Comparison of ENCODE assay signal across 8 cellular contexts in the genomic region with DNA sequence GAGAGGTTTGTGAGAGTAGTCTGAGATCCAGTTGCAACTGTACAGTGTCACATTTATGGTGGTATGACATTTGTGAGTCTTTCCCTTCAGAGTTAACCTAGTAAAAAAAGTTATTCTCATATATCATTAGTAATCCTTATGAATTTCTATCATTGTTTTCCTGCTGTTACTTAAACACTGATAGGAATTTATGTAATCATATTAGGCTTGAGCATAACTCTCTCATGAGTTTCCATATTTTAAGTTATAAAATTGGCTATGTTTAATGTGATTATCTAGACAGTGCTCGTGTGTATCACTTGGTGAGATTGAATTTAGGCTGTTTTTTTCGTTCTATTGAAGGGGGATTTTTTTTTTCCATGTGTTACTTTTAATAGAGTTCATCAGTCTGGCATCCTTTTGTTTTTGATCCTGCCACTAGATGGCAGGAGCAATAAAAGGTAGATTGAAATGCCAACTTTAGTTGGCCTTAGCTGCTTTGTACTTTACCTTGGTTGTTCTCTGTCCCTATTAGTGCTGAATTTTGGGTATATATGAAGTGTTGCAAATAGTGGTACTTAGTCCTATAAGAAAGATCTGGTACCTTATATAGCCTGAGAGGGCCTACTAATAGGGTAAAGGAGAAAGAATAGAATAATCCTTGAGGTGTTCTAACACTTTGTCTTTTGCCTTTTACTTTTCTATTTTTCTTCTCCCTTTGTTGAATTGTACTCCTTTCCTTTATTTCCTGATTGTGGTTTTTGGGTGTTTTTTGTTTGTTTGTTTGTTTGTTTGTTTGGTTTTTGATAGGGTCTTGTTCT. TPM values are rescaled to one million over a fixed set of nuclear protein-coding genes. Genes with fewer than 3 reads are reported as not detected.
DNase-seq lines count a peak whose midpoint lies in the region; ATAC-seq and TF ChIP-seq lines count a peak whose summit lies in the region.

No MANE protein-coding gene starts in this region.

- H3K18ac ChIP-seq in mesenchymal stem cell (ENCODE audit: low read depth in 1 of 2, low read length in 2 of 2) = no peak overlapping the region

- POLR2A ChIA-PET in AG04449 (lab: Yijun Ruan, JAX) = no interaction called here

- H2AK5ac ChIP-seq in mesenchymal stem cell (ENCODE audit: low read length, severe bottlenecking) = no peak overlapping the region

- H4K8ac ChIP-seq in mesenchymal stem cell (ENCODE audit: low read length) = no peak overlapping the region

- TF ChIP-seq CTCF in AG04449 (IDR thresholded peaks at IDR 0.05; ENCODE audit: insufficient read depth, low read length, missing control alignments) (peak; percentile 47), GM12864 (IDR thresholded peaks at IDR 0.05; ENCODE audit: low read depth, low read length, missing control alignments) (peak; percentile 59), OCI-LY3 (IDR thresholded peaks at IDR 0.05; ENCODE audit: low read depth, low read length) (peak; percentile 83)

- peaks cover 1% of the 10 kb centered on the region for H3K79me1 ChIP-seq in mesenchymal stem cell (replicated peaks; ENCODE audit: low read length, poor library complexity, severe bottlenecking)

- no peaks in the 10 kb centered on the region for H3K9me3 ChIP-seq in OCI-LY3 (ENCODE audit: insufficient read depth, low read length)
- H3K9me3 ChIP-seq in mesenchymal stem cell (ENCODE audit: control insufficient read depth, low read length) = no peaks in the 10 kb centered on the region

- no peak overlapping the region for H2BK12ac ChIP-seq in mesenchymal stem cell (ENCODE audit: low read length in 2 of 2)

- H3K27ac ChIP-seq in OCI-LY3 (ENCODE audit: low read length) (no peak overlapping the region), mesenchymal stem cell (ENCODE audit: low read length, poor library complexity, severe bottlenecking) (no peak overlapping the region)

- H3K4me2 ChIP-seq in OCI-LY3 (ENCODE audit: low read length) = no peak overlapping the region
- no peak overlapping the region for H3K4me2 ChIP-seq in mesenchymal stem cell (ENCODE audit: low read length, poor library complexity, severe bottlenecking)

- H3K79me2 ChIP-seq in OCI-LY3 (ENCODE audit: low read length) = peaks cover 100% of the 10 kb centered on the region

- no peak overlapping the region for H3K4ac ChIP-seq in mesenchymal stem cell (ENCODE audit: low read depth in 1 of 2, low read length in 2 of 2)

- no peak overlapping the region for H2AFZ ChIP-seq in OCI-LY3 (ENCODE audit: low read depth, low read length)
- no peak overlapping the region for H2AFZ ChIP-seq in mesenchymal stem cell (ENCODE audit: low read depth, low read length)

- H4K91ac ChIP-seq in mesenchymal stem cell (ENCODE audit: low read length) = no peak overlapping the region

- H3K36me3 ChIP-seq in OCI-LY3 (replicated peaks; ENCODE audit: low read depth, low read length) (peaks cover 23% of the 10 kb centered on the region), mesenchymal stem cell (ENCODE audit: control insufficient read depth in 1 of 2, insufficient read depth in 2 of 2, low read depth in 1 of 2, low read length in 2 of 2) (no peaks in the 10 kb centered on the region)

- H3K4me1 ChIP-seq in OCI-LY3 (ENCODE audit: low read length) (peaks cover 13% of the 10 kb centered on the region; the same call in 1 of the 2 replicates), mesenchymal stem cell (ENCODE audit: control insufficient read depth, insufficient read depth, low read depth, low read length) (no peaks in the 10 kb centered on the region)

- no peak overlapping the region for H2BK5ac ChIP-seq in mesenchymal stem cell (ENCODE audit: low read depth, low read length, poor library complexity, severe bottlenecking)

- no peak overlapping the region for H2BK15ac ChIP-seq in mesenchymal stem cell (ENCODE audit: low read depth, poor library complexity, severe bottlenecking)

- no peak overlapping the region for H3K4me3 ChIP-seq in AG04449 (ENCODE audit: low read depth, low read length)
- no peak overlapping the region for H3K4me3 ChIP-seq in GM12864 (ENCODE audit: low read depth, low read length)
- no peak overlapping the region for H3K4me3 ChIP-seq in OCI-LY3 (ENCODE audit: low read length)
- no peak overlapping the region for H3K4me3 ChIP-seq in mesenchymal stem cell (ENCODE audit: insufficient read depth in 1 of 2, low read depth in 1 of 2, low read length in 2 of 2)

- no peak overlapping the region for H3K23ac ChIP-seq in mesenchymal stem cell (ENCODE audit: low read length in 2 of 2)

- WGBS in mesenchymal stem cell = 42% methylated on average over 2 of the region's 2 CpGs

- H4K20me1 ChIP-seq in OCI-LY3 (ENCODE audit: insufficient read depth, low read length) = peaks cover 95% of the 10 kb centered on the region

- H3K9ac ChIP-seq in OCI-LY3 (ENCODE audit: low read length) (no peak overlapping the region), mesenchymal stem cell (ENCODE audit: low read length) (no peak overlapping the region)

- no peaks in the 10 kb centered on the region for H3K27me3 ChIP-seq in OCI-LY3 (ENCODE audit: low read depth, low read length)
- no peaks in the 10 kb centered on the region for H3K27me3 ChIP-seq in mesenchymal stem cell (ENCODE audit: control insufficient read depth in 1 of 2, insufficient read depth in 1 of 2, low read length in 2 of 2)

- ATAC-seq in GM21360 (IDR thresholded peaks at IDR 0.05; ENCODE audit: unreplicated experiment) = no peak

- DNase-seq in AG04449 (ENCODE audit: low read depth, low spot score) (no peak), GM12864 (ENCODE audit: low read depth) (no peak), dedifferentiated amniotic fluid mesenchymal stem cell (ENCODE audit: extremely low spot score) (peak; percentile 45), mesenchymal stem cell (peak; percentile 39)
- no peak for DNase-seq in activated CD8-positive, alpha-beta memory T cell treated with anti-CD3 and anti-CD28 coated beads, Interleukin-2, amount 50 U/mL, for 4 hours
- DNase-seq in activated CD8-positive, alpha-beta memory T cell treated with anti-CD3 and anti-CD28 coated beads, Interleukin-2, amount 50 U/mL, for 48 hours = no peak

- CTCF ChIA-PET in AG04449 (lab: Yijun Ruan, JAX) = interaction anchor here (0.6 to 3.1 kb wide), 13 partner anchors 8 to 769 kb away, joined by 3 to 14 read pairs (median 5); partner anchors contain the start of gene STT3B

- H2BK120ac ChIP-seq in mesenchymal stem cell (ENCODE audit: low read depth, low read length) = no peak overlapping the region

- H3K14ac ChIP-seq in mesenchymal stem cell (ENCODE audit: low read length in 2 of 2) = no peak overlapping the region

RNA-seq across cellular contexts. Expression of gene STT3B, which starts 17.9 kb away (rescaled TPM):
- 104 TPM for polyA plus RNA-seq in mesenchymal stem cell (2013, experiment 1 of 2)
- 107 TPM for polyA plus RNA-seq in mesenchymal stem cell (2013, experiment 2 of 2)

Comparison
In these comparisons a context has a peak if more than half of its experiments do, and no peak if none do; other contexts are left out.
1. DNase-seq: peak in dedifferentiated amniotic fluid mesenchymal stem cell (single experiment) and mesenchymal stem cell (single experiment); none in AG04449 (single experiment), GM12864 (single experiment), activated CD8-positive, alpha-beta memory T cell treated with anti-CD3 and anti-CD28 coated beads, Interleukin-2, amount 50 U/mL, for 4 hours (single experiment) and activated CD8-positive, alpha-beta memory T cell treated with anti-CD3 and anti-CD28 coated beads, Interleukin-2, amount 50 U/mL, for 48 hours (single experiment).
2. Peak in every context shown above with its lines, with median percentiles within 50 percentile points of each other: CTCF ChIP-seq.